1 cellular context compared by ENCODE assay signal in the genomic region with DNA sequence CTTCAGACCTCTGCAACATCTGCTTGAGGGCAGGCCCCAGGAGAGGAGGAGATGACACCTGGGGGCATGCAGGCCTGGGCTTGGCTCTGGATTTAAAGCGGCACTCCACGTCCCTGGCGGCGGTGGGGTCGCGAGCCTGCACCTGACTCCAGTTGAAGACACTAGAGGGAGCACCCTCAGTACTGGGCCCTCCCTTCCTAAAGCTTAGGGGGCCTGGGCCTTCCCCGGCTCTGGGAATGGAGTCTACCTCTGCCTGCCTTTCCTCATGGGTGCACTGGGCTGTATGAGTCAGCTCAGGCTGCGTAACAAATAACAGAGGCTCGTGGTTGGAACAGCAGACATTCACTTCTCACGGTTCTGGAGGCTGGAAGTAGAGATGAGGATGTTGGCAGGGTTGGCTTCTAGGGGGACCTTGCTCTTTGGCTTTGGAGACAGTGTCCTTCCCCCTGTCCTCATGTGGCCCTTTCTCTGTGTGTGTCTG.
TF ChIP-seq lines count a peak whose summit lies in the region.

No MANE protein-coding gene starts in this region.

TF ChIP-seq in H1, 55 proteins besides CTCF, POLR2A, EP300 and RAD21:
- TF ChIP-seq KDM1A (IDR thresholded peaks at IDR 0.05; ENCODE audit: borderline replicate concordance, low read length) (peak; percentile 84; the same call in 1 of the 2 replicates), HDAC6 (IDR thresholded peaks at IDR 0.05; ENCODE audit: low read depth, low read length) (no peak), EZH2 (IDR thresholded peaks at IDR 0.05; ENCODE audit: low read depth, low read length, severe bottlenecking) (no peak), TBP (IDR thresholded peaks at IDR 0.05; ENCODE audit: low read depth, low read length) (no peak), TAF7 (optimal IDR thresholded peaks at IDR 0.05; ENCODE audit: borderline replicate concordance, low read depth, low read length) (no peak), SIRT6 (IDR thresholded peaks at IDR 0.05; ENCODE audit: low read length) (no peak), GABPA (IDR thresholded peaks at IDR 0.05; ENCODE audit: borderline replicate concordance, insufficient read depth, low read length) (no peak), ZNF274 (IDR thresholded peaks at IDR 0.05; ENCODE audit: borderline replicate concordance, extremely low read depth, low read length) (no peak), PHF8 (conservative IDR thresholded peaks at IDR 0.05; ENCODE audit: low read depth, low read length) (no peak), CREB1 (IDR thresholded peaks at IDR 0.05) (no peak), MAFK (IDR thresholded peaks at IDR 0.05; ENCODE audit: low read depth, low read length) (no peak), YY1 (IDR thresholded peaks at IDR 0.05; ENCODE audit: low read depth, low read length) (no peak), TCF12 (IDR thresholded peaks at IDR 0.05; ENCODE audit: low read depth, low read length) (no peak), JUN (IDR thresholded peaks at IDR 0.05; ENCODE audit: low read depth, low read length) (no peak), SIX5 (IDR thresholded peaks at IDR 0.05; ENCODE audit: low read depth, low read length) (no peak)
- TF ChIP-seq, protein P1, sequence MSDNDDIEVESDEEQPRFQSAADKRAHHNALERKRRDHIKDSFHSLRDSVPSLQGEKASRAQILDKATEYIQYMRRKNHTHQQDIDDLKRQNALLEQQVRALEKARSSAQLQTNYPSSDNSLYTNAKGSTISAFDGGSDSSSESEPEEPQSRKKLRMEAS (IDR thresholded peaks at IDR 0.05), result peak; percentile 39; the same call in 1 of the 2 replicates
